In the genomic region with DNA sequence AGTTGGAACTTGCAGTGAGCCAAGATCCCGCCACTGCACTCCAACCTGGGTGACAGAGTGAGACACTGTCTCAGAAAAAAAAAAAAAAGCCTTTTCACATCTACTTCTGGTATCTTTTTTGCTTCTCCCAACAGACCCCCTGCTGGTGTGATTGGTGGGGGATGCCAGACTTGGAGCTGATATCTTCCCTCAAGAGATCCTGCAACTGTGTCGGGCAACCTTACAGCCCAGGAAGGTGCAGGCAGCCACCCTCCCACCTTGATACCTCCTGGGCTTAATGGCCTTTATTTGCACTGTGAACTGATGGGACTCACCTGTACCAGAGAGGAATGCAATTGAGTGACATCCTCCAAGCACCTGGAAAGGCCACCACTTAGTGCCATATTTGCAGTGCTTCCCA, we compare ENCODE assay signal across 22 cellular contexts.
A peak's percentile ranks its signal among the peaks of the same experiment; 100 is the strongest.
DNase-seq lines count a peak whose midpoint lies in the region; TF ChIP-seq lines count a peak whose summit lies in the region.
"Had no signal": no experiment of that assay in that cellular context is flagged by ENCODE, and none has a peak within 500 bp of the region (broad histone marks: within the 10 kb centered on the region; RNA-seq: fewer than 3 reads in every experiment).

No MANE protein-coding gene starts in this region.

- H3K18ac ChIP-seq in H9 (ENCODE audit: insufficient read length, low read depth, low read length), result no peak overlapping the region

- no peak overlapping the region for H3K27ac ChIP-seq in H9 (ENCODE audit: insufficient read length, low read depth, low read length)
- H3K27ac ChIP-seq: 22Rv1, BLaER1, C4-2B had no signal

- no peak overlapping the region for H3K14ac ChIP-seq in H9 (ENCODE audit: insufficient read depth, low read length)

- H3K4ac ChIP-seq in H9 (ENCODE audit: low read depth, low read length), result no peak overlapping the region

- H2BK20ac ChIP-seq in H9 (ENCODE audit: low read depth, low read length, poor library complexity, severe bottlenecking), result no peak overlapping the region

- H2BK12ac ChIP-seq in H9 (ENCODE audit: insufficient read length, low read depth, low read length), result no peak overlapping the region

- no peaks in the 10 kb centered on the region for H3K79me1 ChIP-seq in H9 (ENCODE audit: insufficient read depth, low read depth, low read length, poor library complexity, severe bottlenecking)

- H2BK120ac ChIP-seq in H9 (ENCODE audit: low read depth, low read length, poor library complexity, severe bottlenecking), result no peak overlapping the region

- H3K4me2 ChIP-seq in H9 (ENCODE audit: insufficient read depth, insufficient read length, low read length), result no peak overlapping the region
- H3K4me2 ChIP-seq: BLaER1, GM23338 had no signal

- H3K79me2 ChIP-seq in H9 (ENCODE audit: insufficient read depth, low read length), result no peaks in the 10 kb centered on the region

- H3K56ac ChIP-seq in H9 (ENCODE audit: insufficient read length, low read depth, low read length), result no peak overlapping the region

- no peak overlapping the region for H4K8ac ChIP-seq in H9 (replicated peaks; ENCODE audit: insufficient read length, low read depth, low read length)

- no peak overlapping the region for H3T11ph ChIP-seq in H9 (ENCODE audit: low read length)

- H3K4me1 Mint-ChIP-seq in H9, result peaks cover 9 to 13% of the 10 kb centered on the region in 2 experiments
- H3K4me1 Mint-ChIP-seq in osteocyte (ENCODE audit: unreplicated experiment), result peaks cover 18% of the 10 kb centered on the region

- peak; percentile 32 for DNase-seq in DMS53 (lab: John Stamatoyannopoulos, UW)
- DNase-seq in DMS53 treated with DMSO at 0.1 percent for 48 hours (lab: John Stamatoyannopoulos, UW; ENCODE audit: unreplicated experiment), result no peak
- peak; percentile 21 for DNase-seq in H9
- peak; percentile 2 for DNase-seq in iPS-NIHi11 (ENCODE audit: low spot score)
- peak; percentile 51 for DNase-seq in osteocyte (ENCODE audit: extremely low spot score, unreplicated experiment)
- no peak for DNase-seq in central memory CD4-positive, alpha-beta T cell
- DNase-seq in DMS 273 (lab: John Stamatoyannopoulos, UW; ENCODE audit: unreplicated experiment), result no peak
- no peak for DNase-seq in hypothalamus (lab: John Stamatoyannopoulos, UW)
- DNase-seq: CD4-positive, CD25-positive, alpha-beta regulatory T cell; CD8-positive, alpha-beta T cell; DMS 273 treated with DMSO at 0.1 percent for 48 hours; DMS79; EL; GDM1; HFFc6 had no signal

- H2AK5ac ChIP-seq in H9 (ENCODE audit: insufficient read length, low read length), result no peak overlapping the region

- H3K27ac Mint-ChIP-seq in H9 (no peak overlapping the region), osteocyte (ENCODE audit: unreplicated experiment) (no peak overlapping the region)
- H3K27ac Mint-ChIP-seq: B cell; CD4-positive, CD25-positive, alpha-beta regulatory T cell; CD8-positive, alpha-beta T cell; GM23338; HFFc6 had no signal

- no peaks in the 10 kb centered on the region for H4K20me1 ChIP-seq in H9 (ENCODE audit: control insufficient read depth, insufficient read depth, insufficient read length)
- H4K20me1 ChIP-seq: BLaER1 had no signal

- WGBS in H9 (ENCODE audit: extremely low coverage, insufficient read length, low lambda C conversion rate), result no CpG with 5 or more reads among the region's 2 CpGs

- H2AFZ ChIP-seq in H9 (ENCODE audit: low read length), result no peak overlapping the region

- H3K9ac ChIP-seq in H9 (ENCODE audit: extremely low read depth, insufficient read length, low read length), result no peak overlapping the region
- H3K9ac ChIP-seq: BLaER1 had no signal

- no peak overlapping the region for H4K91ac ChIP-seq in H9 (ENCODE audit: insufficient read length, low read depth, low read length)

- H4K5ac ChIP-seq in H9 (ENCODE audit: insufficient read length, low read depth, low read length), result no peak overlapping the region

- H3K9me3 Mint-ChIP-seq in H9 (no peaks in the 10 kb centered on the region; a peak in 1 of 5 replicates), osteocyte (ENCODE audit: unreplicated experiment) (peaks cover 9% of the 10 kb centered on the region)
- H3K9me3 Mint-ChIP-seq: CD8-positive, alpha-beta T cell; HFFc6 had no signal

- H2BK15ac ChIP-seq in H9 (ENCODE audit: low read depth, low read length), result no peak overlapping the region

- no peak overlapping the region for H3K4me3 Mint-ChIP-seq in H9
- H3K4me3 Mint-ChIP-seq in osteocyte (ENCODE audit: unreplicated experiment), result no peak overlapping the region
- H3K4me3 Mint-ChIP-seq: B cell; CD4-positive, CD25-positive, alpha-beta regulatory T cell; CD8-positive, alpha-beta T cell; GM23338; HFFc6 had no signal

- H3K23me2 ChIP-seq in H9 (ENCODE audit: insufficient read length, low read depth, low read length, poor library complexity, severe bottlenecking), result no peaks in the 10 kb centered on the region

- H3K36me3 Mint-ChIP-seq in H9 (ENCODE audit: insufficient read depth in 1 of 3, low read depth in 3 of 3) (no peaks in the 10 kb centered on the region), osteocyte (ENCODE audit: unreplicated experiment) (no peaks in the 10 kb centered on the region)
- H3K36me3 Mint-ChIP-seq: CD4-positive, CD25-positive, alpha-beta regulatory T cell; CD8-positive, alpha-beta T cell had no signal

- H2BK5ac ChIP-seq in H9 (ENCODE audit: insufficient read length, low read length), result no peak overlapping the region

- peaks cover 4% of the 10 kb centered on the region; the same call in 1 of the 2 replicates for H3K4me1 ChIP-seq in H9 (ENCODE audit: insufficient read depth, low read length)
- H3K4me1 ChIP-seq: HAP-1 had no signal

- TF ChIP-seq CTCF in H9 (conservative IDR thresholded peaks at IDR 0.05) (no peak), osteocyte (IDR thresholded peaks at IDR 0.05) (no peak)

- H3K27me3 ChIP-seq in H9 (ENCODE audit: insufficient read depth, low read length), result no peaks in the 10 kb centered on the region
- H3K27me3 ChIP-seq: BLaER1 had no signal

- H3K27me3 Mint-ChIP-seq in H9 (ENCODE audit: low read depth) (peaks cover 3% of the 10 kb centered on the region), osteocyte (ENCODE audit: unreplicated experiment) (no peaks in the 10 kb centered on the region)

- H3K9me3 ChIP-seq in H9 (ENCODE audit: control insufficient read depth, low read depth, low read length), result no peaks in the 10 kb centered on the region
- H3K9me3 ChIP-seq: BLaER1, Caco-2, HAP-1 had no signal

- no peak overlapping the region for H3K23ac ChIP-seq in H9 (ENCODE audit: insufficient read length, low read depth, low read length)

Comparison
In these comparisons a context has a peak if more than half of its experiments do, and no peak if none do; other contexts are left out.
1. DNase-seq: peak in DMS53 (single experiment), H9 (single experiment), iPS-NIHi11 (single experiment) and osteocyte (single experiment); none in DMS53 treated with DMSO at 0.1 percent for 48 hours (single experiment), central memory CD4-positive, alpha-beta T cell (single experiment), DMS 273 (single experiment) and hypothalamus (0 of 51).